1 cellular context compared by ENCODE assay signal in the genomic region with DNA sequence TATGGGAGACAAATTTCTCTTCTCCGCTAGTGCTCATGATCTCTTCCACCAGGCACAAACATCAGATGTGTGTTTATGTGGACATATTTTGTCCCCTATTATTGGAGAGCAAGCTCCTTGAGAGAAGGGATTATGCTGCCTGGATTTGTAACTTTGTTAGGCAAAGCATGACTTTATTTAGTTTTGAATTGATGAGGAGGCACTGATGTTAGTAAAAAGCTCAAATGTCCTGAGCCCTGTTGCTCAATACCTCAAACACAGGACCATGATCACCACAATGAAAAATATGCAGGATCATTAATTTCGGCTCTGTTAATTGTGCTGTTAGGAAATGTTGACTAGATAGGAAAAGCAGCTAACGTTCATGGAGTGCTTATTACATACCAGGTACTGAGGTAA.
TF ChIP-seq lines count a peak whose summit lies in the region.

No MANE protein-coding gene starts in this region.

TF ChIP-seq in IMR-90, 13 proteins besides CTCF, POLR2A, EP300 and RAD21 (continued from another document):
- TF ChIP-seq RFX5 (IDR thresholded peaks at IDR 0.05; ENCODE audit: low read depth, low read length) (no peak), NFE2L2 (IDR thresholded peaks at IDR 0.05; ENCODE audit: low read depth, low read length) (no peak)
- TF ChIP-seq, protein P1, sequence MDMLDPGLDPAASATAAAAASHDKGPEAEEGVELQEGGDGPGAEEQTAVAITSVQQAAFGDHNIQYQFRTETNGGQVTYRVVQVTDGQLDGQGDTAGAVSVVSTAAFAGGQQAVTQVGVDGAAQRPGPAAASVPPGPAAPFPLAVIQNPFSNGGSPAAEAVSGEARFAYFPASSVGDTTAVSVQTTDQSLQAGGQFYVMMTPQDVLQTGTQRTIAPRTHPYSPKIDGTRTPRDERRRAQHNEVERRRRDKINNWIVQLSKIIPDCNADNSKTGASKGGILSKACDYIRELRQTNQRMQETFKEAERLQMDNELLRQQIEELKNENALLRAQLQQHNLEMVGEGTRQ (IDR thresholded peaks at IDR 0.05; ENCODE audit: low read depth, low read length), result no peak
TF ChIP-seq in IMR-90: peak in this region for 1.
